24 cellular contexts compared by ENCODE assay signal in genomic region chr4:168790898-168791297, GRCh38.
"Had no signal": no experiment of that assay in that cellular context is flagged by ENCODE, and none has a peak within 500 bp of the region (broad histone marks: within the 10 kb centered on the region; RNA-seq: fewer than 3 reads in every experiment).

No MANE protein-coding gene starts in this region.

- ATAC-seq: activated CD4-positive, alpha-beta T cell treated with anti-CD3 and anti-CD28 coated beads for 36 hours; body of pancreas; naive thymus-derived CD4-positive, alpha-beta T cell; stimulated activated naive CD8-positive, alpha-beta T cell treated with anti-CD3 and anti-CD28 coated beads, Interleukin-15, amount 100 ng/mL, for 72 hours; WTC11 had no signal

- DNase-seq: activated CD4-positive, alpha-beta memory T cell treated with anti-CD3 and anti-CD28 coated beads for 36 hours; activated CD4-positive, alpha-beta T cell treated with anti-CD3 and anti-CD28 coated beads for 36 hours; activated naive CD4-positive, alpha-beta T cell; activated naive CD8-positive, alpha-beta T cell treated with anti-CD3 and anti-CD28 coated beads for 36 hours; amniotic stem cell; body of pancreas; central memory CD4-positive, alpha-beta T cell; colonic mucosa; erythroblast; foreskin melanocyte; glutamatergic neuron; hypothalamus; islet precursor cell; naive thymus-derived CD4-positive, alpha-beta T cell; nucleus accumbens; retina; small intestine; stimulated activated CD4-positive, alpha-beta T cell treated with anti-CD3 and anti-CD28 coated beads, Interleukin-4, amount 100 ng/mL, for 1 hour; stimulated activated naive CD8-positive, alpha-beta T cell treated with anti-CD3 and anti-CD28 coated beads, Interleukin-15, amount 100 ng/mL, for 72 hours; transverse colon had no signal

- H3K9me3 Mint-ChIP-seq: activated CD4-positive, alpha-beta memory T cell treated with anti-CD3 and anti-CD28 coated beads for 36 hours; activated naive CD8-positive, alpha-beta T cell treated with anti-CD3 and anti-CD28 coated beads for 36 hours; naive thymus-derived CD4-positive, alpha-beta T cell; stimulated activated naive CD8-positive, alpha-beta T cell treated with anti-CD3 and anti-CD28 coated beads, Interleukin-15, amount 100 ng/mL, for 72 hours; WTC11 had no signal

- H3K27ac ChIP-seq: body of pancreas, colonic mucosa, suprapubic skin, vagina had no signal

- H3K9me3 ChIP-seq: body of pancreas, colonic mucosa, suprapubic skin, transverse colon, vagina had no signal

- H3K4me3 Mint-ChIP-seq: activated CD4-positive, alpha-beta memory T cell treated with anti-CD3 and anti-CD28 coated beads for 36 hours; activated CD4-positive, alpha-beta T cell treated with anti-CD3 and anti-CD28 coated beads for 36 hours; activated naive CD8-positive, alpha-beta T cell treated with anti-CD3 and anti-CD28 coated beads for 36 hours; naive thymus-derived CD4-positive, alpha-beta T cell; stimulated activated naive CD8-positive, alpha-beta T cell treated with anti-CD3 and anti-CD28 coated beads, Interleukin-15, amount 100 ng/mL, for 72 hours; WTC11 had no signal

- H3K4me1 Mint-ChIP-seq: activated CD4-positive, alpha-beta T cell treated with anti-CD3 and anti-CD28 coated beads for 36 hours; activated naive CD8-positive, alpha-beta T cell treated with anti-CD3 and anti-CD28 coated beads for 36 hours; stimulated activated naive CD8-positive, alpha-beta T cell treated with anti-CD3 and anti-CD28 coated beads, Interleukin-15, amount 100 ng/mL, for 72 hours had no signal

- FAIRE-seq: endometrium, small intestine had no signal

- H3K27me3 ChIP-seq: colonic mucosa, suprapubic skin, transverse colon, vagina had no signal

- H3K27ac Mint-ChIP-seq: activated CD4-positive, alpha-beta memory T cell treated with anti-CD3 and anti-CD28 coated beads for 36 hours; activated CD4-positive, alpha-beta T cell treated with anti-CD3 and anti-CD28 coated beads for 36 hours; activated naive CD8-positive, alpha-beta T cell treated with anti-CD3 and anti-CD28 coated beads for 36 hours; naive thymus-derived CD4-positive, alpha-beta T cell; stimulated activated naive CD8-positive, alpha-beta T cell treated with anti-CD3 and anti-CD28 coated beads, Interleukin-15, amount 100 ng/mL, for 72 hours; WTC11 had no signal

- H3K4me3 ChIP-seq: body of pancreas, colonic mucosa, suprapubic skin, transverse colon, vagina had no signal

- H3K36me3 Mint-ChIP-seq: activated CD4-positive, alpha-beta memory T cell treated with anti-CD3 and anti-CD28 coated beads for 36 hours; activated naive CD8-positive, alpha-beta T cell treated with anti-CD3 and anti-CD28 coated beads for 36 hours; naive thymus-derived CD4-positive, alpha-beta T cell; WTC11 had no signal

- H3K36me3 ChIP-seq: colonic mucosa, suprapubic skin, transverse colon, vagina had no signal

- H3K27me3 Mint-ChIP-seq: stimulated activated naive CD8-positive, alpha-beta T cell treated with anti-CD3 and anti-CD28 coated beads, Interleukin-15, amount 100 ng/mL, for 72 hours had no signal

- H3K4me1 ChIP-seq: body of pancreas, suprapubic skin, vagina had no signal
